Comparison of ENCODE assay signal across 8 cellular contexts in the genomic region with DNA sequence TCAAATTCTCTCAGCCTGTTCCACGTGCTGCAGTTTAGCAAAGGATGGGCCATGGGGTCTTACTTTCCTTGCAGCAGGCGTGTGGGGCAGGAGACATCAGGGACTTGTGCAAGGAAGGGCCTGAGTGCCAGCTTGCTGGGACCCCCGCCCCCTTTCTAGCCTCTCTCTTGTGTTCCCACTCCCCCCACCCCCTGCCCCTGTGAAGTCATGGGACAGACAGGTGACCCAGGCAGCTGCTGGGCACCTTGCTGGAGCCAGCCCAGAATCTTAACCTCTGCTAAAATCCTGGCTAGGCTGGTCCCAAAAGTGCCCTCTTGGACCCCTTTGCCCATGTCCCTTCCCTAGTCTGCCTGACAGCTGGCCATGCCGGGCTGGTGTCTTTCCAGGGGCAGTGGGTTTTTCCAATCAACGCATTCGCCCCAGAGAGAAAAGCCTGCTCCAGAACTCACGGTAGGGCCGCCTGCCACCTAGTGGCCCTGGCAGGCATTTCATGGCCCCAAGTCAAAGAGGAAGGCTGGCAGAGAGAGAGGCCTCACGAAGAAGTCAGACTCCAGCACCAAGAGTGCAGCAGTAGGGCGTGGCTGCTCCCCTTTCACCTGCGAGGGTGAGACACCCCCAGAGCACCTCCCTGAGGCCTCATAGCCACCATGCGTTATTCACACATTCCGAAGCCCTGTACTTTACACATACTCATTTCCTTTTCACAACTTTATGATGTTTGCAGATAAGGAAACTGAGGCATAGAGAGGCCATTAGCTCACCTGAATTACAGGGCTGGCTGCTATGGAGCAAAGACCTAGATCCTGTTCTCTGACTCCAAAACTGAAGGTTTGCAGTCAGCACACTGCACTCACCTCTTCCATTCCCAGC.
DNase-seq lines count a peak whose midpoint lies in the region; ATAC-seq, FAIRE-seq and TF ChIP-seq lines count a peak whose summit lies in the region.

No MANE protein-coding gene starts in this region.

- peak overlapping the region; percentile 29 for H3K27ac Mint-ChIP-seq in type B pancreatic cell

- H3K4me1 ChIP-seq in KMS-11 (ENCODE audit: low read depth, poor library complexity, severe bottlenecking) (peaks cover 7% of the 10 kb centered on the region), parathyroid adenoma (no peaks in the 10 kb centered on the region)

- H3K27me3 ChIP-seq in KMS-11 (ENCODE audit: insufficient read depth, low read depth) = no peaks in the 10 kb centered on the region
- no peaks in the 10 kb centered on the region for H3K27me3 ChIP-seq in parathyroid adenoma (ENCODE audit: control insufficient read depth, insufficient read depth, low read length)

- H2AFZ ChIP-seq in KMS-11 (ENCODE audit: low read depth) (no peak overlapping the region; the same call in 1 of the 2 replicates), parathyroid adenoma (peak overlapping the region; percentile 51)

- H3K4me1 Mint-ChIP-seq in type B pancreatic cell (ENCODE audit: unreplicated experiment) = peaks cover 7% of the 10 kb centered on the region

- no peaks in the 10 kb centered on the region for H3K9me3 ChIP-seq in parathyroid adenoma (ENCODE audit: control insufficient read depth, low read length)

- H3K27me3 Mint-ChIP-seq in type B pancreatic cell = no peaks in the 10 kb centered on the region

- peak; percentile 78; the same call in 1 of the 2 replicates for TF ChIP-seq CTCF in KMS-11 (conservative IDR thresholded peaks at IDR 0.05; ENCODE audit: low read depth, low read length)
- TF ChIP-seq CTCF in parathyroid adenoma (IDR thresholded peaks at IDR 0.05) = peak; percentile 95
- TF ChIP-seq CTCF in type B pancreatic cell (conservative IDR thresholded peaks at IDR 0.05) = peak; percentile 95

- H3K9me3 Mint-ChIP-seq in type B pancreatic cell = no peaks in the 10 kb centered on the region

- ATAC-seq in HG03571 (IDR thresholded peaks at IDR 0.05; ENCODE audit: unreplicated experiment) = no peak

- H3K36me3 ChIP-seq in KMS-11 (ENCODE audit: insufficient read depth) (no peaks in the 10 kb centered on the region), parathyroid adenoma (ENCODE audit: control insufficient read depth, insufficient read depth, low read length) (no peaks in the 10 kb centered on the region)

- FAIRE-seq in frontal cortex (lab: Jason Lieb, UNC) = no peak

- no peaks in the 10 kb centered on the region for H3K79me2 ChIP-seq in KMS-11 (ENCODE audit: insufficient read depth, low read depth)
- H3K79me2 ChIP-seq in parathyroid adenoma = no peaks in the 10 kb centered on the region

- H3K27ac ChIP-seq in KMS-11 (no peak overlapping the region), parathyroid adenoma (no peak overlapping the region)

- no peak overlapping the region for H3K4me3 Mint-ChIP-seq in type B pancreatic cell

- H3K36me3 Mint-ChIP-seq in type B pancreatic cell = no peaks in the 10 kb centered on the region

- H3K4me2 ChIP-seq in KMS-11 (no peak overlapping the region), parathyroid adenoma (ENCODE audit: low read length) (no peak overlapping the region)

- H4K20me1 ChIP-seq in KMS-11 (ENCODE audit: insufficient read depth) = no peaks in the 10 kb centered on the region

- DNase-seq in DMS114 treated with DMSO at 0.1 percent for 48 hours (lab: John Stamatoyannopoulos, UW; ENCODE audit: unreplicated experiment) (peak; percentile 32), SK-N-DZ (ENCODE audit: low spot score) (peak; percentile 41), frontal cortex (ENCODE audit: low spot score in 2 of 2) (peak; percentile 47 to 81), type B pancreatic cell (ENCODE audit: extremely low spot score, unreplicated experiment) (no peak)
- DNase-seq in activated gamma-delta T cell treated with anti-CD3 and anti-CD28 coated beads, Interleukin-2, amount 50 U/mL, for 16 hours (ENCODE audit: low read depth) = peak; percentile 59

- H3K9ac ChIP-seq in KMS-11 (no peak overlapping the region), parathyroid adenoma (no peak overlapping the region)

- H3K4me3 ChIP-seq in KMS-11 (IDR thresholded peaks at IDR 0.05; ENCODE audit: insufficient read depth, low read depth, low read length) (no peak overlapping the region), parathyroid adenoma (ENCODE audit: low read depth, low read length) (no peak overlapping the region)
